35 cellular contexts compared by ENCODE assay signal in genomic region chr18:56034954-56035353, GRCh38.
"Had no signal": no experiment of that assay in that cellular context is flagged by ENCODE, and none has a peak within 500 bp of the region (broad histone marks: within the 10 kb centered on the region; RNA-seq: fewer than 3 reads in every experiment).

No MANE protein-coding gene starts in this region.

- H3K4me1 ChIP-seq: Peyer's patch, SJSA1 had no signal

- H3K27me3 ChIP-seq: cardiac muscle cell, Peyer's patch, SJSA1 had no signal

- H3K36me3 Mint-ChIP-seq: activated CD4-positive, alpha-beta memory T cell treated with anti-CD3 and anti-CD28 coated beads for 36 hours; activated naive CD4-positive, alpha-beta T cell treated with anti-CD3 and anti-CD28 coated beads, Interleukin-2, amount 10 ng/mL, durations not matched to agents 7 days and 5 days; activated naive CD8-positive, alpha-beta T cell had no signal

- DNase-seq: activated CD4-positive, alpha-beta memory T cell treated with anti-CD3 and anti-CD28 coated beads for 36 hours; activated CD4-positive, alpha-beta T cell treated with anti-CD3 and anti-CD28 coated beads for 36 hours; activated CD4-positive, alpha-beta T cell treated with anti-CD3 and anti-CD28 coated beads, Interleukin-2, amount 50 U/mL, for 1 hour; activated CD8-positive, alpha-beta memory T cell treated with anti-CD3 and anti-CD28 coated beads, Interleukin-2, amount 50 U/mL, for 4 hours; activated effector memory CD4-positive, alpha-beta T cell treated with Interleukin-2 at 50 U/mL for 16 hours; activated naive CD4-positive, alpha-beta T cell treated with anti-CD3 and anti-CD28 coated beads, Interleukin-2, amount 10 ng/mL, durations not matched to agents 7 days and 5 days; activated naive CD8-positive, alpha-beta T cell treated with anti-CD3 and anti-CD28 coated beads, Interleukin-2, amount 50 U/mL, for 24 hours; activated T-cell treated with anti-CD3 and anti-CD28 coated beads for 4 hours; activated T-cell treated with anti-CD3 and anti-CD28 coated beads, Interleukin-2, amount 50 U/mL, for 48 hours; amniotic stem cell; aorta; NCI-H1048; NCI-H1105 treated with DMSO at 0.1 percent for 48 hours; NCI-H1436; NCI-H1694; NCI-H1930; NCI-H2081 treated with DMSO at 0.1 percent for 48 hours; NCI-H226; NCI-H446 treated with DMSO at 0.1 percent for 48 hours; NCI-H524; NCI-H748 treated with DMSO at 0.1 percent for 48 hours; NK-92 treated with Interleukin-12 subunit alpha and Interleukin-12 subunit beta, amount 100 ng/mL, for 24 hours; PC-3; Peyer's patch; RPMI8226; SHP77 treated with DMSO at 0.1 percent for 48 hours; SK-N-SH had no signal

- H3K27me3 Mint-ChIP-seq: activated CD4-positive, alpha-beta memory T cell treated with anti-CD3 and anti-CD28 coated beads for 36 hours; activated CD4-positive, alpha-beta T cell treated with anti-CD3 and anti-CD28 coated beads for 36 hours; activated naive CD4-positive, alpha-beta T cell treated with anti-CD3 and anti-CD28 coated beads, Interleukin-2, amount 10 ng/mL, durations not matched to agents 7 days and 5 days; activated naive CD8-positive, alpha-beta T cell; activated naive CD8-positive, alpha-beta T cell treated with anti-CD3 and anti-CD28 coated beads, Interleukin-2, amount 50 U/mL, for 24 hours; central memory CD8-positive, alpha-beta T cell had no signal

- H3K4me2 ChIP-seq: SK-N-SH had no signal

- H3K4me3 Mint-ChIP-seq: activated CD4-positive, alpha-beta memory T cell treated with anti-CD3 and anti-CD28 coated beads for 36 hours; activated CD4-positive, alpha-beta T cell treated with anti-CD3 and anti-CD28 coated beads for 36 hours; activated naive CD4-positive, alpha-beta T cell treated with anti-CD3 and anti-CD28 coated beads, Interleukin-2, amount 10 ng/mL, durations not matched to agents 7 days and 5 days; activated naive CD8-positive, alpha-beta T cell; activated naive CD8-positive, alpha-beta T cell treated with anti-CD3 and anti-CD28 coated beads, Interleukin-2, amount 50 U/mL, for 24 hours; central memory CD8-positive, alpha-beta T cell; T-helper 1 cell treated with Interleukin-12 subunit alpha and Interleukin-12 subunit beta and Interleukin-4 antibody, amounts not matched to agents 30 μg/mL and 1 μg/mL, for 36 hours; T-helper 2 cell treated with Interferon-gamma antibody and Interleukin-4, amounts not matched to agents 5 μg/mL and 100 μg/mL, for 36 hours; WTC11 had no signal

- H3K27ac Mint-ChIP-seq: activated CD4-positive, alpha-beta memory T cell treated with anti-CD3 and anti-CD28 coated beads for 36 hours; activated CD4-positive, alpha-beta T cell treated with anti-CD3 and anti-CD28 coated beads for 36 hours; activated naive CD4-positive, alpha-beta T cell treated with anti-CD3 and anti-CD28 coated beads, Interleukin-2, amount 10 ng/mL, durations not matched to agents 7 days and 5 days; activated naive CD8-positive, alpha-beta T cell; activated naive CD8-positive, alpha-beta T cell treated with anti-CD3 and anti-CD28 coated beads, Interleukin-2, amount 50 U/mL, for 24 hours; T-helper 1 cell treated with Interleukin-12 subunit alpha and Interleukin-12 subunit beta and Interleukin-4 antibody, amounts not matched to agents 30 μg/mL and 1 μg/mL, for 36 hours; T-helper 2 cell treated with Interferon-gamma antibody and Interleukin-4, amounts not matched to agents 5 μg/mL and 100 μg/mL, for 36 hours; WTC11 had no signal

- H3K4me3 ChIP-seq: cardiac muscle cell, K562, Peyer's patch, SJSA1 had no signal

- H3K36me3 ChIP-seq: cardiac muscle cell, Peyer's patch, SJSA1 had no signal

- H3K27ac ChIP-seq: cardiac muscle cell, Peyer's patch, SJSA1 had no signal

- H3K9me3 ChIP-seq: Peyer's patch, SJSA1, SK-N-SH had no signal

- H3K9ac ChIP-seq: SK-N-SH had no signal

- H3K4me1 Mint-ChIP-seq: activated CD4-positive, alpha-beta T cell treated with anti-CD3 and anti-CD28 coated beads for 36 hours; activated naive CD4-positive, alpha-beta T cell treated with anti-CD3 and anti-CD28 coated beads, Interleukin-2, amount 10 ng/mL, durations not matched to agents 7 days and 5 days; activated naive CD8-positive, alpha-beta T cell treated with anti-CD3 and anti-CD28 coated beads, Interleukin-2, amount 50 U/mL, for 24 hours; central memory CD8-positive, alpha-beta T cell had no signal
